ENCODE assay signal across 9 cellular contexts in genomic region chr1:40392206-40392605, GRCh38. TPM values are rescaled to one million over a fixed set of nuclear protein-coding genes. Genes with fewer than 3 reads are reported as not detected.
DNase-seq lines count a peak whose midpoint lies in the region; ATAC-seq, FAIRE-seq and TF ChIP-seq lines count a peak whose summit lies in the region.
"Had no signal": no experiment of that assay in that cellular context is flagged by ENCODE, and none has a peak within 500 bp of the region (broad histone marks: within the 10 kb centered on the region; RNA-seq: fewer than 3 reads in every experiment).

No MANE protein-coding gene starts in this region.

- H3K9ac ChIP-seq in astrocyte (ENCODE audit: low read length), result no peak overlapping the region

- intact Hi-C loops in lower lobe of right lung (cut with DNase I), result no loop called here

- H3K4me3 Mint-ChIP-seq in astrocyte (ENCODE audit: unreplicated experiment) (no peak overlapping the region), nephron progenitor cell (no peak overlapping the region)

- H3K4me1 ChIP-seq in astrocyte (ENCODE audit: insufficient read depth, low read length) (peaks cover 6% of the 10 kb centered on the region), lower lobe of right lung (peaks cover 89% of the 10 kb centered on the region)

- H3K36me3 Mint-ChIP-seq in astrocyte (ENCODE audit: low read depth, unreplicated experiment) (peaks cover 8% of the 10 kb centered on the region), nephron progenitor cell (ENCODE audit: low read depth) (peaks cover 12% of the 10 kb centered on the region)

- FAIRE-seq in astrocyte (lab: Jason Lieb, UNC), result no peak
- FAIRE-seq: frontal cortex had no signal

- DNase-seq in ACHN (peak; percentile 51), HS-5 (ENCODE audit: low read depth) (peak; percentile 69), astrocyte (ENCODE audit: low read depth) (peak; percentile 69), lower lobe of right lung (no peak), NCI-H2171 treated with DMSO at 0.1 percent for 48 hours (lab: John Stamatoyannopoulos, UW) (no peak), ecto neural progenitor cell (ENCODE audit: low spot score) (no peak), nephron progenitor cell (no peak)

- H3K27ac Mint-ChIP-seq in astrocyte (ENCODE audit: unreplicated experiment), result no peak overlapping the region
- H3K27ac Mint-ChIP-seq in nephron progenitor cell, result no peak overlapping the region

- H3K9me3 ChIP-seq in astrocyte (ENCODE audit: insufficient read depth, low read depth, low read length), result no peaks in the 10 kb centered on the region
- H3K9me3 ChIP-seq in lower lobe of right lung, result no peaks in the 10 kb centered on the region

- peaks cover 56% of the 10 kb centered on the region for H3K79me2 ChIP-seq in astrocyte (ENCODE audit: insufficient read depth, low read length)

- peaks cover 46% of the 10 kb centered on the region for H4K20me1 ChIP-seq in astrocyte (ENCODE audit: insufficient read depth, low read length)

- no peaks in the 10 kb centered on the region for H3K27me3 Mint-ChIP-seq in astrocyte (ENCODE audit: low read depth, unreplicated experiment)
- H3K27me3 Mint-ChIP-seq in nephron progenitor cell (ENCODE audit: low read depth, poor library complexity), result peaks cover 6% of the 10 kb centered on the region

- no peak for TF ChIP-seq CTCF in astrocyte (IDR thresholded peaks at IDR 0.05; ENCODE audit: insufficient read depth, low read depth, low read length)
- TF ChIP-seq CTCF in lower lobe of right lung (IDR thresholded peaks at IDR 0.05), result no peak
- no peak for TF ChIP-seq CTCF in nephron progenitor cell (IDR thresholded peaks at IDR 0.05)

- H3K9me3 Mint-ChIP-seq in astrocyte (ENCODE audit: unreplicated experiment), result no peaks in the 10 kb centered on the region
- no peaks in the 10 kb centered on the region for H3K9me3 Mint-ChIP-seq in nephron progenitor cell

- H3K27ac ChIP-seq in astrocyte (ENCODE audit: low read depth, low read length) (no peak overlapping the region), lower lobe of right lung (peak overlapping the region; percentile 91)

- no peak overlapping the region for H2AFZ ChIP-seq in astrocyte (ENCODE audit: low read depth, low read length)

- no peak overlapping the region for H3K4me2 ChIP-seq in astrocyte (ENCODE audit: low read length)

- H3K36me3 ChIP-seq in astrocyte (ENCODE audit: insufficient read depth, low read length) (no peaks in the 10 kb centered on the region), lower lobe of right lung (no peaks in the 10 kb centered on the region)

- no peak for ATAC-seq in lower lobe of right lung
- no peak for ATAC-seq in HG02852 (IDR thresholded peaks at IDR 0.05; ENCODE audit: unreplicated experiment)

- H3K27me3 ChIP-seq in astrocyte (ENCODE audit: insufficient read depth, low read length) (no peaks in the 10 kb centered on the region), lower lobe of right lung (ENCODE audit: low read depth) (no peaks in the 10 kb centered on the region)

- in situ Hi-C loops in ACHN (cut with HindIII; ENCODE audit: low pct_ligation_motif_present, low pct_unique_long_range_greater_than_20kb, low sequenced_read_pairs), result no loop called here

- H3K4me1 Mint-ChIP-seq in astrocyte (ENCODE audit: low read depth, unreplicated experiment), result peaks cover 8% of the 10 kb centered on the region
- H3K4me1 Mint-ChIP-seq in nephron progenitor cell, result peaks cover 5% of the 10 kb centered on the region

- H3K4me3 ChIP-seq in astrocyte (ENCODE audit: insufficient read depth, low read depth, low read length) (no peak overlapping the region), lower lobe of right lung (no peak overlapping the region)

RNA-seq across cellular contexts. Expression of gene SMAP2, which starts 18.7 kb away (rescaled TPM):
- total RNA-seq in astrocyte, result 16.8 and 18.3 TPM in 2 replicates
- total RNA-seq in lower lobe of right lung, result 72.8 TPM

RNA-seq across cellular contexts. Expression of gene ZFP69B, which starts 58.1 kb away (rescaled TPM):
- total RNA-seq in astrocyte (4.3 and 5.4 TPM in 2 replicates), lower lobe of right lung (1.3 TPM)

Comparison
In these comparisons a context has a peak if more than half of its experiments do, and no peak if none do; other contexts are left out.
1. DNase-seq: peak in ACHN (single experiment), HS-5 (single experiment) and astrocyte (single experiment); none in lower lobe of right lung (single experiment), NCI-H2171 treated with DMSO at 0.1 percent for 48 hours (single experiment), ecto neural progenitor cell (single experiment) and nephron progenitor cell (single experiment).